In genomic region chr13:30395192-30396158, GRCh38 we compare ENCODE assay signal across 8 cellular contexts. TPM values are rescaled to one million over a fixed set of nuclear protein-coding genes. Genes with fewer than 3 reads are reported as not detected.
DNase-seq lines count a peak whose midpoint lies in the region; ATAC-seq and TF ChIP-seq lines count a peak whose summit lies in the region.

No MANE protein-coding gene starts in this region.

- ATAC-seq in GM19351 (IDR thresholded peaks at IDR 0.05; ENCODE audit: unreplicated experiment) (peak; percentile 85), HG03571 (IDR thresholded peaks at IDR 0.05; ENCODE audit: unreplicated experiment) (peak; percentile 58)

- H3K4me3 Mint-ChIP-seq in mesothelial cell of epicardium, result peak overlapping the region; percentile 76

- no peaks in the 10 kb centered on the region for H3K36me3 Mint-ChIP-seq in mesothelial cell of epicardium

- peaks cover 24% of the 10 kb centered on the region for H3K27me3 Mint-ChIP-seq in mesothelial cell of epicardium (ENCODE audit: low read depth)

- TF ChIP-seq CTCF in mesothelial cell of epicardium (IDR thresholded peaks at IDR 0.05; ENCODE audit: unreplicated experiment), result no peak

- H3K4me1 Mint-ChIP-seq in mesothelial cell of epicardium, result peaks cover 13% of the 10 kb centered on the region

- no peaks in the 10 kb centered on the region for H3K9me3 Mint-ChIP-seq in mesothelial cell of epicardium

- H3K27ac Mint-ChIP-seq in mesothelial cell of epicardium, result peak overlapping the region; percentile 65

- DNase-seq in C1 segment of cervical spinal cord (lab: John Stamatoyannopoulos, UW), result peak; percentile 18 to 85 (median 77)
- DNase-seq in NOMO-1 (lab: John Stamatoyannopoulos, UW; ENCODE audit: unreplicated experiment in 2 of 2), result peak; percentile 83 to 93
- peak; percentile 60 for DNase-seq in activated CD8-positive, alpha-beta memory T cell treated with anti-CD3 and anti-CD28 coated beads, Interleukin-2, amount 50 U/mL, for 4 hours
- DNase-seq in epidermal melanocyte (ENCODE audit: insufficient read length, low spot score), result peak; percentile 60
- no peak for DNase-seq in mesothelial cell of epicardium (ENCODE audit: low spot score in 2 of 2, unreplicated experiment in 2 of 2)
- DNase-seq in stimulated activated CD8-positive, alpha-beta memory T cell treated with anti-CD3 and anti-CD28 coated beads, Interleukin-4, amount 100 ng/mL, for 1 hour (ENCODE audit: low read depth in 2 of 2, low spot score in 1 of 2), result peak; percentile 39 to 48

RNA-seq across cellular contexts. Expression of gene UBE2L5, which starts 26.8 kb away (rescaled TPM):
- total RNA-seq in mesothelial cell of epicardium, result 0.20 TPM in 1 of 3 replicates, not detected in the others

Comparison
In these comparisons a context has a peak if more than half of its experiments do, and no peak if none do; other contexts are left out.
1. DNase-seq: peak in C1 segment of cervical spinal cord (14 of 14), NOMO-1 (2 of 2), activated CD8-positive, alpha-beta memory T cell treated with anti-CD3 and anti-CD28 coated beads, Interleukin-2, amount 50 U/mL, for 4 hours (single experiment), epidermal melanocyte (single experiment) and stimulated activated CD8-positive, alpha-beta memory T cell treated with anti-CD3 and anti-CD28 coated beads, Interleukin-4, amount 100 ng/mL, for 1 hour (2 of 2); none in mesothelial cell of epicardium (0 of 2).